ENCODE assay signal across 15 cellular contexts in genomic region chr5:160675988-160676387, GRCh38.
DNase-seq lines count a peak whose midpoint lies in the region; ATAC-seq and TF ChIP-seq lines count a peak whose summit lies in the region.
"Had no signal": no experiment of that assay in that cellular context is flagged by ENCODE, and none has a peak within 500 bp of the region (broad histone marks: within the 10 kb centered on the region; RNA-seq: fewer than 3 reads in every experiment).

No MANE protein-coding gene starts in this region.

- peak; percentile 21 for TF ChIP-seq CTCF in neural progenitor cell (IDR thresholded peaks at IDR 0.05)

- H3K4me1 ChIP-seq in neural progenitor cell = peaks cover 7% of the 10 kb centered on the region
- H3K4me1 ChIP-seq: spleen, testis had no signal

- no peak overlapping the region for H3K27ac Mint-ChIP-seq in neural progenitor cell

- H3K9me3 ChIP-seq in neural progenitor cell (ENCODE audit: low read depth) = no peaks in the 10 kb centered on the region
- H3K9me3 ChIP-seq: pancreas, testis had no signal

- no peaks in the 10 kb centered on the region for H3F3A ChIP-seq in neural progenitor cell (ENCODE audit: low read depth)

- H2AFZ ChIP-seq in neural progenitor cell (replicated peaks) = no peak overlapping the region

- DNase-seq in DMS53 (lab: John Stamatoyannopoulos, UW) = peak; percentile 43
- DNase-seq in DMS53 treated with DMSO at 0.1 percent for 48 hours (lab: John Stamatoyannopoulos, UW; ENCODE audit: unreplicated experiment) = no peak
- DNase-seq in RPMI8226 = peak; percentile 8
- DNase-seq in neural progenitor cell (ENCODE audit: low spot score) = no peak
- no peak for DNase-seq in SKM-1 (lab: John Stamatoyannopoulos, UW; ENCODE audit: unreplicated experiment)
- no peak for DNase-seq in SHP77 treated with DMSO at 0.1 percent for 48 hours (lab: John Stamatoyannopoulos, UW)
- DNase-seq: activated naive CD4-positive, alpha-beta T cell treated with Interleukin-2 at 50 U/mL for 16 hours; foreskin melanocyte; GOT3; pancreas; SHP77; spleen; testis had no signal

- no peak overlapping the region for H3K9ac ChIP-seq in neural progenitor cell

- H3K27ac ChIP-seq in neural progenitor cell = no peak overlapping the region
- H3K27ac ChIP-seq: pancreas, spleen, testis had no signal

- H3K79me2 ChIP-seq in neural progenitor cell (ENCODE audit: low read depth) = no peaks in the 10 kb centered on the region

- no peak overlapping the region for H3K4me3 ChIP-seq in neural progenitor cell
- H3K4me3 ChIP-seq: pancreas, spleen, testis had no signal

- H3K4me2 ChIP-seq in neural progenitor cell = no peak overlapping the region

- H3K9me3 Mint-ChIP-seq in neural progenitor cell = no peaks in the 10 kb centered on the region

- H3K27me3 ChIP-seq in neural progenitor cell = no peaks in the 10 kb centered on the region
- H3K27me3 ChIP-seq: pancreas, testis had no signal

- ATAC-seq in HG02798 (IDR thresholded peaks at IDR 0.05; ENCODE audit: poor library complexity, unreplicated experiment) (peak; percentile 42), GM18873 (IDR thresholded peaks at IDR 0.05; ENCODE audit: low FRiP score, unreplicated experiment) (no peak)
- ATAC-seq: pancreas had no signal

- H4K20me1 ChIP-seq in neural progenitor cell (ENCODE audit: low read depth) = no peaks in the 10 kb centered on the region

- H3K36me3 ChIP-seq in neural progenitor cell = no peaks in the 10 kb centered on the region
- H3K36me3 ChIP-seq: pancreas, spleen had no signal

- H3K36me3 Mint-ChIP-seq in neural progenitor cell = no peaks in the 10 kb centered on the region

- H3K4me3 Mint-ChIP-seq in neural progenitor cell = no peak overlapping the region

- H3K27me3 Mint-ChIP-seq in neural progenitor cell (ENCODE audit: insufficient read depth, low read depth) = peaks cover 3% of the 10 kb centered on the region

- peaks cover 3% of the 10 kb centered on the region for H3K4me1 Mint-ChIP-seq in neural progenitor cell

Comparison
In these comparisons a context has a peak if more than half of its experiments do, and no peak if none do; other contexts are left out.
1. DNase-seq: peak in DMS53 (single experiment) and RPMI8226 (single experiment); none in DMS53 treated with DMSO at 0.1 percent for 48 hours (single experiment), neural progenitor cell (single experiment), SKM-1 (single experiment) and SHP77 treated with DMSO at 0.1 percent for 48 hours (single experiment).